ENCODE assay signal across 1 cellular context in the genomic region with DNA sequence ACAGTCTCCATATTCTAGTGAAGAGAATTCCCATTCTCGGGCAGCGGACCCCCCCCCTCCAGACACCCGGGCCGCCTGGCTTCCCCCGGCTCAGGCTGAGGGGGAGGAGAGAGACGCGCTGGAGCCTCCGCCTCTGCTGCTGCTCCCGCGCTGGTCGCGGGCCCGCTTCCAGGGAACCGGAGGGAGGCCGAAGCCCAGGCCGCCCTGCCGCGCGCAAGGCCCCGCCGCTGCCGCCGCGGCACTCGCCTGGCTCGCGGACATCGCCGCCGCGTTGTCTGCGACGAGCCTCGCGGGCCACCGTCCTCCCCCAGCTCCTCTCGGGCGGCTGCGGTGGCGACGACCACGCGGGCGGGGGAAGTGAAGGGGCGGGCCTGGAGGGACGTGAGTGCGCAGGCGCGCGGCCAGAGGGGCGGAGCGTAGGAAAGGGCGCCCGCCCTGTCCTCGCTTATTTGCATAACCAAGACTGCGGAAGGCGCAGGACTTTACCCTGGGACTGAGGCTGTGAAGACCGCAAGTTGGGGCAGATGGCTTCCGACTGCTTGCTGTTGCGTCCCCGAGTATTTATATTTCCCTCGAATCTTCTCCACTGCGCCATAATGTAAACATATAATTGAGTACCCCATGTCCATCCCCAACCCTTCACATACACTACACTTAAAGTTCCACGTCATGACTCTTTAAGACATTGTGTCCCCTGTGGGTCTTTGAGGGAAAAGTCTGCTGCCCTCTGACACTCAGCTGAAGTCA.
TF ChIP-seq lines count a peak whose summit lies in the region.

A gene with protein sequence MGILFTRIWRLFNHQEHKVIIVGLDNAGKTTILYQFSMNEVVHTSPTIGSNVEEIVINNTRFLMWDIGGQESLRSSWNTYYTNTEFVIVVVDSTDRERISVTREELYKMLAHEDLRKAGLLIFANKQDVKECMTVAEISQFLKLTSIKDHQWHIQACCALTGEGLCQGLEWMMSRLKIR (minus strand): TSS at position 279 of the 747 bp plus-strand sequence. CDS start 245 bp downstream, at position 34.

TF ChIP-seq in K562, 482 proteins besides CTCF, POLR2A, EP300 and RAD21 (continued from another document):
- TF ChIP-seq, protein P1, sequence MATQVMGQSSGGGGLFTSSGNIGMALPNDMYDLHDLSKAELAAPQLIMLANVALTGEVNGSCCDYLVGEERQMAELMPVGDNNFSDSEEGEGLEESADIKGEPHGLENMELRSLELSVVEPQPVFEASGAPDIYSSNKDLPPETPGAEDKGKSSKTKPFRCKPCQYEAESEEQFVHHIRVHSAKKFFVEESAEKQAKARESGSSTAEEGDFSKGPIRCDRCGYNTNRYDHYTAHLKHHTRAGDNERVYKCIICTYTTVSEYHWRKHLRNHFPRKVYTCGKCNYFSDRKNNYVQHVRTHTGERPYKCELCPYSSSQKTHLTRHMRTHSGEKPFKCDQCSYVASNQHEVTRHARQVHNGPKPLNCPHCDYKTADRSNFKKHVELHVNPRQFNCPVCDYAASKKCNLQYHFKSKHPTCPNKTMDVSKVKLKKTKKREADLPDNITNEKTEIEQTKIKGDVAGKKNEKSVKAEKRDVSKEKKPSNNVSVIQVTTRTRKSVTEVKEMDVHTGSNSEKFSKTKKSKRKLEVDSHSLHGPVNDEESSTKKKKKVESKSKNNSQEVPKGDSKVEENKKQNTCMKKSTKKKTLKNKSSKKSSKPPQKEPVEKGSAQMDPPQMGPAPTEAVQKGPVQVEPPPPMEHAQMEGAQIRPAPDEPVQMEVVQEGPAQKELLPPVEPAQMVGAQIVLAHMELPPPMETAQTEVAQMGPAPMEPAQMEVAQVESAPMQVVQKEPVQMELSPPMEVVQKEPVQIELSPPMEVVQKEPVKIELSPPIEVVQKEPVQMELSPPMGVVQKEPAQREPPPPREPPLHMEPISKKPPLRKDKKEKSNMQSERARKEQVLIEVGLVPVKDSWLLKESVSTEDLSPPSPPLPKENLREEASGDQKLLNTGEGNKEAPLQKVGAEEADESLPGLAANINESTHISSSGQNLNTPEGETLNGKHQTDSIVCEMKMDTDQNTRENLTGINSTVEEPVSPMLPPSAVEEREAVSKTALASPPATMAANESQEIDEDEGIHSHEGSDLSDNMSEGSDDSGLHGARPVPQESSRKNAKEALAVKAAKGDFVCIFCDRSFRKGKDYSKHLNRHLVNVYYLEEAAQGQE (CRISPR knock-in tag; IDR thresholded peaks at IDR 0.05; ENCODE audit: low read depth), result 0 out of 2 replicates have a peak, but pooled peaks have one; percentile 36
- TF ChIP-seq NR3C1 (CRISPR knock-in tag; IDR thresholded peaks at IDR 0.05) (no peak), MIER1 (IDR thresholded peaks at IDR 0.05; ENCODE audit: low read depth) (no peak), PML (IDR thresholded peaks at IDR 0.05; ENCODE audit: low read length) (peak; percentile 76; the same call in 1 of the 2 replicates), NFRKB (IDR thresholded peaks at IDR 0.05; ENCODE audit: low read depth) (peak; percentile 85; the same call in 1 of the 2 replicates), BHLHE40 (IDR thresholded peaks at IDR 0.05; ENCODE audit: low read length) (no peak; the same call in 1 of the 2 replicates), NFYB (IDR thresholded peaks at IDR 0.05; ENCODE audit: extremely low read depth, insufficient read length) (no peak), ETV6 (IDR thresholded peaks at IDR 0.05; ENCODE audit: borderline replicate concordance in 1 of 2, low read depth in 2 of 2, low read length in 1 of 2) (no peak), ETV6 (CRISPR knock-in tag; IDR thresholded peaks at IDR 0.05; ENCODE audit: borderline replicate concordance) (no peak), NONO (IDR thresholded peaks at IDR 0.05; ENCODE audit: low read depth in 2 of 2, low read length in 1 of 2) (peak; percentile 89 to 92), MTA3 (IDR thresholded peaks at IDR 0.05; ENCODE audit: borderline replicate concordance) (peak; percentile 99), MAFG (tag; conservative IDR thresholded peaks at IDR 0.05) (no peak), ZNF12 (CRISPR knock-in tag; IDR thresholded peaks at IDR 0.05) (no peak), NFIC (IDR thresholded peaks at IDR 0.05) (peak; percentile 48; the same call in 1 of the 2 replicates), POLR2AphosphoS2 (IDR thresholded peaks at IDR 0.05; ENCODE audit: low read length) (peak; percentile 84; the same call in 1 of the 2 replicates), ZNF76 (CRISPR knock-in tag; IDR thresholded peaks at IDR 0.05; ENCODE audit: borderline replicate concordance) (peak; percentile 77), MAFK (IDR thresholded peaks at IDR 0.05; ENCODE audit: low read length) (no peak), ZSCAN29 (IDR thresholded peaks at IDR 0.05) (peak; percentile 68; the same call in 1 of the 2 replicates)
- TF ChIP-seq, protein P2, sequence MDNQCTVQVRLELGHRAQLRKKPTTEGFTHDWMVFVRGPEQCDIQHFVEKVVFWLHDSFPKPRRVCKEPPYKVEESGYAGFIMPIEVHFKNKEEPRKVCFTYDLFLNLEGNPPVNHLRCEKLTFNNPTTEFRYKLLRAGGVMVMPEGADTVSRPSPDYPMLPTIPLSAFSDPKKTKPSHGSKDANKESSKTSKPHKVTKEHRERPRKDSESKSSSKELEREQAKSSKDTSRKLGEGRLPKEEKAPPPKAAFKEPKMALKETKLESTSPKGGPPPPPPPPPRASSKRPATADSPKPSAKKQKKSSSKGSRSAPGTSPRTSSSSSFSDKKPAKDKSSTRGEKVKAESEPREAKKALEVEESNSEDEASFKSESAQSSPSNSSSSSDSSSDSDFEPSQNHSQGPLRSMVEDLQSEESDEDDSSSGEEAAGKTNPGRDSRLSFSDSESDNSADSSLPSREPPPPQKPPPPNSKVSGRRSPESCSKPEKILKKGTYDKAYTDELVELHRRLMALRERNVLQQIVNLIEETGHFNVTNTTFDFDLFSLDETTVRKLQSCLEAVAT (IDR thresholded peaks at IDR 0.05), result peak in 1 of 2 experiments; percentile 82; a peak in 2 of 4 replicates
- TF ChIP-seq, protein P3, sequence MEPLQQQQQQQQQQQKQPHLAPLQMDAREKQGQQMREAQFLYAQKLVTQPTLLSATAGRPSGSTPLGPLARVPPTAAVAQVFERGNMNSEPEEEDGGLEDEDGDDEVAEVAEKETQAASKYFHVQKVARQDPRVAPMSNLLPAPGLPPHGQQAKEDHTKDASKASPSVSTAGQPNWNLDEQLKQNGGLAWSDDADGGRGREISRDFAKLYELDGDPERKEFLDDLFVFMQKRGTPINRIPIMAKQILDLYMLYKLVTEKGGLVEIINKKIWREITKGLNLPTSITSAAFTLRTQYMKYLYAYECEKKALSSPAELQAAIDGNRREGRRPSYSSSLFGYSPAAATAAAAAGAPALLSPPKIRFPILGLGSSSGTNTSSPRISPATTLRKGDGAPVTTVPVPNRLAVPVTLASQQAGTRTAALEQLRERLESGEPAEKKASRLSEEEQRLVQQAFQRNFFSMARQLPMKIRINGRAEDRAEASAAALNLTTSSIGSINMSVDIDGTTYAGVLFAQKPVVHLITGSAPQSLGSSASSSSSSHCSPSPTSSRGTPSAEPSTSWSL (CRISPR knock-in tag; IDR thresholded peaks at IDR 0.05; ENCODE audit: borderline replicate concordance), result peak; percentile 52; the same call in 1 of the 2 replicates
- TF ChIP-seq, protein P4, sequence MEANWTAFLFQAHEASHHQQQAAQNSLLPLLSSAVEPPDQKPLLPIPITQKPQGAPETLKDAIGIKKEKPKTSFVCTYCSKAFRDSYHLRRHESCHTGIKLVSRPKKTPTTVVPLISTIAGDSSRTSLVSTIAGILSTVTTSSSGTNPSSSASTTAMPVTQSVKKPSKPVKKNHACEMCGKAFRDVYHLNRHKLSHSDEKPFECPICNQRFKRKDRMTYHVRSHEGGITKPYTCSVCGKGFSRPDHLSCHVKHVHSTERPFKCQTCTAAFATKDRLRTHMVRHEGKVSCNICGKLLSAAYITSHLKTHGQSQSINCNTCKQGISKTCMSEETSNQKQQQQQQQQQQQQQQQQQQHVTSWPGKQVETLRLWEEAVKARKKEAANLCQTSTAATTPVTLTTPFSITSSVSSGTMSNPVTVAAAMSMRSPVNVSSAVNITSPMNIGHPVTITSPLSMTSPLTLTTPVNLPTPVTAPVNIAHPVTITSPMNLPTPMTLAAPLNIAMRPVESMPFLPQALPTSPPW (CRISPR knock-in tag; IDR thresholded peaks at IDR 0.05), result peak; percentile 93
